In genomic region chr5:50694027-50694590, GRCh38 we compare ENCODE assay signal across 1 cellular context.
TF ChIP-seq lines count a peak whose summit lies in the region.

No MANE protein-coding gene starts in this region.

TF ChIP-seq in GM12878, 131 proteins besides CTCF, POLR2A, EP300 and RAD21:
- TF ChIP-seq, protein P1, sequence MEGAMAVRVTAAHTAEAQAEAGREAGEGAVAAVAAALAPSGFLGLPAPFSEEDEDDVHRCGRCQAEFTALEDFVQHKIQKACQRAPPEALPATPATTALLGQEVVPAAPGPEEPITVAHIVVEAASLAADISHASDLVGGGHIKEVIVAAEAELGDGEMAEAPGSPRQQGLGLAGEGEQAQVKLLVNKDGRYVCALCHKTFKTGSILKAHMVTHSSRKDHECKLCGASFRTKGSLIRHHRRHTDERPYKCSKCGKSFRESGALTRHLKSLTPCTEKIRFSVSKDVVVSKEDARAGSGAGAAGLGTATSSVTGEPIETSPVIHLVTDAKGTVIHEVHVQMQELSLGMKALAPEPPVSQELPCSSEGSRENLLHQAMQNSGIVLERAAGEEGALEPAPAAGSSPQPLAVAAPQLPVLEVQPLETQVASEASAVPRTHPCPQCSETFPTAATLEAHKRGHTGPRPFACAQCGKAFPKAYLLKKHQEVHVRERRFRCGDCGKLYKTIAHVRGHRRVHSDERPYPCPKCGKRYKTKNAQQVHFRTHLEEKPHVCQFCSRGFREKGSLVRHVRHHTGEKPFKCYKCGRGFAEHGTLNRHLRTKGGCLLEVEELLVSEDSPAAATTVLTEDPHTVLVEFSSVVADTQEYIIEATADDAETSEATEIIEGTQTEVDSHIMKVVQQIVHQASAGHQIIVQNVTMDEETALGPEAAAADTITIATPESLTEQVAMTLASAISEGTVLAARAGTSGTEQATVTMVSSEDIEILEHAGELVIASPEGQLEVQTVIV (IDR thresholded peaks at IDR 0.05; ENCODE audit: borderline replicate concordance, partially characterized antibody) = no peak
- TF ChIP-seq BRCA1 (IDR thresholded peaks at IDR 0.05; ENCODE audit: low read depth, low read length) (no peak), SMAD5 (IDR thresholded peaks at IDR 0.05; ENCODE audit: low read depth) (no peak), BHLHE40 (IDR thresholded peaks at IDR 0.05; ENCODE audit: borderline replicate concordance in 1 of 2, low read depth in 2 of 2, low read length in 1 of 2) (no peak), USF1 (IDR thresholded peaks at IDR 0.05; ENCODE audit: borderline replicate concordance, extremely low read length, insufficient read depth, low read depth, low read length) (no peak), EED (IDR thresholded peaks at IDR 0.05; ENCODE audit: low read depth) (no peak), IRF4 (IDR thresholded peaks at IDR 0.05; ENCODE audit: low read depth, low read length) (no peak), TAF1 (IDR thresholded peaks at IDR 0.05; ENCODE audit: borderline replicate concordance, low read depth, low read length) (no peak), CUX1 (IDR thresholded peaks at IDR 0.05; ENCODE audit: insufficient replicate concordance, low read depth, low read length) (no peak), ESRRA (IDR thresholded peaks at IDR 0.05; ENCODE audit: low read length) (no peak)
- TF ChIP-seq, protein P2, sequence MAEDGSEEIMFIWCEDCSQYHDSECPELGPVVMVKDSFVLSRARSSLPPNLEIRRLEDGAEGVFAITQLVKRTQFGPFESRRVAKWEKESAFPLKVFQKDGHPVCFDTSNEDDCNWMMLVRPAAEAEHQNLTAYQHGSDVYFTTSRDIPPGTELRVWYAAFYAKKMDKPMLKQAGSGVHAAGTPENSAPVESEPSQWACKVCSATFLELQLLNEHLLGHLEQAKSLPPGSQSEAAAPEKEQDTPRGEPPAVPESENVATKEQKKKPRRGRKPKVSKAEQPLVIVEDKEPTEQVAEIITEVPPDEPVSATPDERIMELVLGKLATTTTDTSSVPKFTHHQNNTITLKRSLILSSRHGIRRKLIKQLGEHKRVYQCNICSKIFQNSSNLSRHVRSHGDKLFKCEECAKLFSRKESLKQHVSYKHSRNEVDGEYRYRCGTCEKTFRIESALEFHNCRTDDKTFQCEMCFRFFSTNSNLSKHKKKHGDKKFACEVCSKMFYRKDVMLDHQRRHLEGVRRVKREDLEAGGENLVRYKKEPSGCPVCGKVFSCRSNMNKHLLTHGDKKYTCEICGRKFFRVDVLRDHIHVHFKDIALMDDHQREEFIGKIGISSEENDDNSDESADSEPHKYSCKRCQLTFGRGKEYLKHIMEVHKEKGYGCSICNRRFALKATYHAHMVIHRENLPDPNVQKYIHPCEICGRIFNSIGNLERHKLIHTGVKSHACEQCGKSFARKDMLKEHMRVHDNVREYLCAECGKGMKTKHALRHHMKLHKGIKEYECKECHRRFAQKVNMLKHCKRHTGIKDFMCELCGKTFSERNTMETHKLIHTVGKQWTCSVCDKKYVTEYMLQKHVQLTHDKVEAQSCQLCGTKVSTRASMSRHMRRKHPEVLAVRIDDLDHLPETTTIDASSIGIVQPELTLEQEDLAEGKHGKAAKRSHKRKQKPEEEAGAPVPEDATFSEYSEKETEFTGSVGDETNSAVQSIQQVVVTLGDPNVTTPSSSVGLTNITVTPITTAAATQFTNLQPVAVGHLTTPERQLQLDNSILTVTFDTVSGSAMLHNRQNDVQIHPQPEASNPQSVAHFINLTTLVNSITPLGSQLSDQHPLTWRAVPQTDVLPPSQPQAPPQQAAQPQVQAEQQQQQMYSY (CRISPR knock-in tag; IDR thresholded peaks at IDR 0.05) = no peak
TF ChIP-seq in GM12878: peak in this region for 0.
